ENCODE assay signal across 28 cellular contexts in the genomic region with DNA sequence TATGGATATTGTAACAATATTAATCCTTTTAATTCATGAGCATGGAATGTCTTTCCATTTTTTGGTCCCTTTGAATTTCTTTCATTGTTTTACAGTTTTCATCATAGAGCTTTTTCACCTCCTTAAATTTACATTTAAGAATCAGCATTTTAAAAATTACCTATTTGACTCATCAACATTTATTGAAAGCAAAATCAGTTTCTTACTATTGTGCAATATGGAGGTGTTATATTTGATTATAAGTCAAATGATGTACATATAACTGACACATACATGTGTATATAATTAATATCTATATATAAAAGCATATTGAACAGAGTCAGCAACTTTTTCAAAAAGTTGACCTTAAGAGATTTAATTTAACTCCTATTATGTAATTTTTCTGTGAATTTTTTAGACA.
"Had no signal": no experiment of that assay in that cellular context is flagged by ENCODE, and none has a peak within 500 bp of the region (broad histone marks: within the 10 kb centered on the region; RNA-seq: fewer than 3 reads in every experiment).

No MANE protein-coding gene starts in this region.

- H2AFZ ChIP-seq: neural progenitor cell, parathyroid adenoma had no signal

- H3K4me1 ChIP-seq: parathyroid adenoma, testis, upper lobe of right lung, uterus had no signal

- ATAC-seq: natural killer cell; psoas muscle; right cardiac atrium; sciatic nerve; stimulated activated memory B cell treated with anti-CD40 and anti-IgM and Interleukin-4, amounts not matched to agents 10 μg/mL and 1 μg/mL and 100 μg/mL, for 72 hours; stimulated activated naive CD8-positive, alpha-beta T cell treated with anti-CD3 and anti-CD28 coated beads, Interleukin-15, amount 100 ng/mL, for 72 hours; stimulated activated naive CD8-positive, alpha-beta T cell treated with anti-CD3 and anti-CD28 coated beads, Interleukin-15, Interleukin-2, amounts not matched to agents 100 U/mL and 50 U/mL, for 24 hours; upper lobe of right lung had no signal

- H3K36me3 ChIP-seq: neural progenitor cell, ovary, suprapubic skin, tibial artery, transverse colon, upper lobe of right lung, uterus had no signal

- H3K9ac ChIP-seq: neural progenitor cell, parathyroid adenoma had no signal

- DNase-seq: natural killer cell; occipital lobe; ovary; posterior cingulate gyrus; psoas muscle; right cardiac atrium; spleen; stimulated activated CD4-positive, alpha-beta T cell treated with anti-CD3 and anti-CD28 coated beads, Interleukin-12 subunit alpha, Interleukin-12 subunit beta, amount 100 ng/mL, for 4 hours; stimulated activated CD4-positive, alpha-beta T cell treated with anti-CD3 and anti-CD28 coated beads, Interleukin-1b, Interleukin-23, amount 100 ng/mL, for 48 hours; stimulated activated CD4-positive, alpha-beta T cell treated with anti-CD3 and anti-CD28 coated beads, Interleukin-4, amount 100 ng/mL, for 1 hour; stimulated activated CD4-positive, alpha-beta T cell treated with anti-CD3 and anti-CD28 coated beads, Interleukin-4, amount 100 ng/mL, for 4 hours; stimulated activated CD8-positive, alpha-beta memory T cell treated with anti-CD3 and anti-CD28 coated beads, Interleukin-4, amount 100 ng/mL, for 48 hours; stimulated activated naive CD4-positive, alpha-beta T cell; stimulated activated naive CD8-positive, alpha-beta T cell treated with anti-CD3 and anti-CD28 coated beads, Interleukin-15, amount 100 ng/mL, for 72 hours; stimulated activated naive CD8-positive, alpha-beta T cell treated with anti-CD3 and anti-CD28 coated beads, Interleukin-15, Interleukin-2, amounts not matched to agents 100 U/mL and 50 U/mL, for 24 hours; substantia nigra; testis; tibial artery; transverse colon; upper lobe of right lung; uterus had no signal

- H3K27me3 ChIP-seq: neural progenitor cell, ovary, spleen, suprapubic skin, testis, tibial artery, transverse colon, upper lobe of right lung, uterus had no signal

- H3K4me2 ChIP-seq: neural progenitor cell, smooth muscle cell had no signal

- H3K27ac ChIP-seq: neural progenitor cell, ovary, parathyroid adenoma, psoas muscle, skin epidermis, spleen, suprapubic skin, testis, tibial artery, transverse colon, upper lobe of right lung, uterus had no signal

- H3K4me3 ChIP-seq: neural progenitor cell, ovary, psoas muscle, skin epidermis, smooth muscle cell, spleen, suprapubic skin, testis, tibial artery, transverse colon, upper lobe of right lung, uterus had no signal

- H3K9me3 ChIP-seq: ovary, psoas muscle, spleen, suprapubic skin, testis, tibial artery, transverse colon, upper lobe of right lung, uterus had no signal
